17 cellular contexts compared by ENCODE assay signal in the genomic region with DNA sequence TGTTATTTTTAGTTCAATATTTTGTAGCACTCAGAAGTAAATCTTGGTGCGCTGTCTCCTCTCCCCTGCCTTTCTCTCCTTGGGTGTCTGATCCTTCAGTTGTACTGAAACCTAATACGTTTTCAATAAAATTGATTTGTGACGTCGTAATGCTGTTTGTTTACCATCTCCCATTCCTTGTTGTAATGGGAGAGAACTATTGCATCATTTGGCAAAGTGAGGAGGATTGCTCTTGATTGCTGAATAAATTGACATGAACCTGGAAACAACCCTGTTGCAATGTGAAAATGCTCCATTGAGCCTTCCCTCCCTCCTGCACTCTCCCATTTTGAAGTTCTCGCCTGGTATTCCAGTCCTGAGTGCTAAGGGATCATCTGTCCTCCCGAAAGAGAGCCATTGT. TPM values are rescaled to one million over a fixed set of nuclear protein-coding genes. Genes with fewer than 3 reads are reported as not detected.
A peak's percentile ranks its signal among the peaks of the same experiment; 100 is the strongest.
DNase-seq lines count a peak whose midpoint lies in the region; ATAC-seq, FAIRE-seq and TF ChIP-seq lines count a peak whose summit lies in the region.
"Had no signal": no experiment of that assay in that cellular context is flagged by ENCODE, and none has a peak within 500 bp of the region (broad histone marks: within the 10 kb centered on the region; RNA-seq: fewer than 3 reads in every experiment).

No MANE protein-coding gene starts in this region.

- peaks cover 0 to 5% of the 10 kb centered on the region in 2 donors for H3K27me3 ChIP-seq in right lobe of liver

- no peaks in the 10 kb centered on the region for H3K36me3 ChIP-seq in right lobe of liver

- H3K9me3 ChIP-seq in A549 (0 out of 3 replicates have a peak, but pooled peaks cover 2% of the 10 kb centered on the region), right lobe of liver (no peaks in the 10 kb centered on the region)

- CTCF ChIA-PET in A549 (lab: Yijun Ruan, JAX), result interaction anchor here (1.7 kb wide), 1 partner anchor 11 kb away, joined by 5 read pairs; no protein-coding TSS in a partner anchor

- ATAC-seq in A549, result no peak
- peak in 3 of 4 donors; percentile 34 to 79 (median 58) for ATAC-seq in right lobe of liver
- ATAC-seq in HG03565 (IDR thresholded peaks at IDR 0.05; ENCODE audit: unreplicated experiment), result no peak
- no peak for ATAC-seq in HG03460 (IDR thresholded peaks at IDR 0.05; ENCODE audit: unreplicated experiment)

- POLR2A ChIA-PET in A549 (lab: Yijun Ruan, JAX), result no interaction called here

- H3K27ac ChIP-seq in A549, result no peak overlapping the region
- H3K27ac ChIP-seq in right lobe of liver, result no peak overlapping the region
- H3K27ac ChIP-seq: C4-2B had no signal

- H3K4me1 ChIP-seq in A549 (no peaks in the 10 kb centered on the region), right lobe of liver (peaks cover 0 to 4% (median 0%) of the 10 kb centered on the region in 4 donors)

- FAIRE-seq in A549 (lab: Jason Lieb, UNC), result peak; percentile 70
- FAIRE-seq: A204.1 had no signal

- TF ChIP-seq POLR2A in A549 (IDR thresholded peaks at IDR 0.05; ENCODE audit: low read length), result no peak
- no peak for TF ChIP-seq POLR2A in right lobe of liver (IDR thresholded peaks at IDR 0.05)

- DNase-seq in A549 (ENCODE audit: low read depth in 1 of 2, low spot score in 1 of 2) (no peak), SHP77 treated with DMSO at 0.1 percent for 48 hours (lab: John Stamatoyannopoulos, UW) (peak; percentile 29), fibroblast of peridontal ligament (ENCODE audit: extremely low read depth) (peak; percentile 33), right lobe of liver (no peak)
- DNase-seq in activated CD8-positive, alpha-beta memory T cell treated with anti-CD3 and anti-CD28 coated beads for 24 hours, result no peak
- DNase-seq: DMS 273 treated with DMSO at 0.1 percent for 48 hours, HCEC 1CT, KBM-7, MV-4-11, NCI-H1436, NCI-H2029 treated with DMSO at 0.1 percent for 48 hours, NCI-H524 had no signal

- TF ChIP-seq RAD21 in A549 (conservative IDR thresholded peaks at IDR 0.05 in 1 of 2, IDR thresholded peaks at IDR 0.05 in 1 of 2), result no peak

- intact Hi-C loops in right lobe of liver (cut with DNase I), result no loop called here

- no peak for TF ChIP-seq CTCF in A549 (IDR thresholded peaks at IDR 0.05)
- no peak for TF ChIP-seq CTCF in right lobe of liver (IDR thresholded peaks at IDR 0.05)

- 26% methylated on average over 6 of the region's 6 CpGs for WGBS in A549 (ENCODE audit: missing lambda C conversion rate)
- 27% methylated on average over 6 of the region's 6 CpGs for WGBS in right lobe of liver (ENCODE audit: insufficient coverage, low coverage, low lambda C conversion rate, missing lambda C conversion rate)

- no peak for TF ChIP-seq EP300 in A549 (IDR thresholded peaks at IDR 0.05)

- no peak overlapping the region for H3K4me3 ChIP-seq in A549
- no peak overlapping the region for H3K4me3 ChIP-seq in right lobe of liver

- H3K4me2 ChIP-seq in A549, result no peak overlapping the region

TF ChIP-seq in A549, 52 proteins besides CTCF, POLR2A, EP300 and RAD21:
- TF ChIP-seq KDM5A (IDR thresholded peaks at IDR 0.05) (no peak), ESRRA (IDR thresholded peaks at IDR 0.05; ENCODE audit: borderline replicate concordance, low read length) (no peak), HDAC2 (IDR thresholded peaks at IDR 0.05) (no peak), RCOR1 (IDR thresholded peaks at IDR 0.05; ENCODE audit: low read depth, low read length) (no peak), EHMT2 (IDR thresholded peaks at IDR 0.05; ENCODE audit: low read depth) (no peak), NFE2L2 (conservative IDR thresholded peaks at IDR 0.05; ENCODE audit: low read length) (no peak), JUN (IDR thresholded peaks at IDR 0.05) (no peak), RNF2 (IDR thresholded peaks at IDR 0.05; ENCODE audit: borderline replicate concordance, low read depth) (no peak), ZC3H11A (IDR thresholded peaks at IDR 0.05) (no peak), MAFK (IDR thresholded peaks at IDR 0.05; ENCODE audit: partially characterized antibody) (no peak), GATA3 (IDR thresholded peaks at IDR 0.05; ENCODE audit: borderline replicate concordance) (no peak), JUNB (IDR thresholded peaks at IDR 0.05) (no peak), HEYL (CRISPR knock-in tag; IDR thresholded peaks at IDR 0.05) (no peak), CBX8 (IDR thresholded peaks at IDR 0.05) (no peak), MYC (IDR thresholded peaks at IDR 0.05; ENCODE audit: borderline replicate concordance, low read length) (no peak), CBX2 (IDR thresholded peaks at IDR 0.05; ENCODE audit: borderline replicate concordance, low read depth) (no peak), TFCP2L1 (CRISPR knock-in tag; IDR thresholded peaks at IDR 0.05) (no peak)
- TF ChIP-seq, protein P1, sequence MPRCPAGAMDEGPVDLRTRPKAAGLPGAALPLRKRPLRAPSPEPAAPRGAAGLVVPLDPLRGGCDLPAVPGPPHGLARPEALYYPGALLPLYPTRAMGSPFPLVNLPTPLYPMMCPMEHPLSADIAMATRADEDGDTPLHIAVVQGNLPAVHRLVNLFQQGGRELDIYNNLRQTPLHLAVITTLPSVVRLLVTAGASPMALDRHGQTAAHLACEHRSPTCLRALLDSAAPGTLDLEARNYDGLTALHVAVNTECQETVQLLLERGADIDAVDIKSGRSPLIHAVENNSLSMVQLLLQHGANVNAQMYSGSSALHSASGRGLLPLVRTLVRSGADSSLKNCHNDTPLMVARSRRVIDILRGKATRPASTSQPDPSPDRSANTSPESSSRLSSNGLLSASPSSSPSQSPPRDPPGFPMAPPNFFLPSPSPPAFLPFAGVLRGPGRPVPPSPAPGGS (IDR thresholded peaks at IDR 0.05), result no peak
- TF ChIP-seq, protein P2, sequence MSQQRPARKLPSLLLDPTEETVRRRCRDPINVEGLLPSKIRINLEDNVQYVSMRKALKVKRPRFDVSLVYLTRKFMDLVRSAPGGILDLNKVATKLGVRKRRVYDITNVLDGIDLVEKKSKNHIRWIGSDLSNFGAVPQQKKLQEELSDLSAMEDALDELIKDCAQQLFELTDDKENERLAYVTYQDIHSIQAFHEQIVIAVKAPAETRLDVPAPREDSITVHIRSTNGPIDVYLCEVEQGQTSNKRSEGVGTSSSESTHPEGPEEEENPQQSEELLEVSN (IDR thresholded peaks at IDR 0.05; ENCODE audit: borderline replicate concordance, low read depth), result no peak
- TF ChIP-seq, protein P3, sequence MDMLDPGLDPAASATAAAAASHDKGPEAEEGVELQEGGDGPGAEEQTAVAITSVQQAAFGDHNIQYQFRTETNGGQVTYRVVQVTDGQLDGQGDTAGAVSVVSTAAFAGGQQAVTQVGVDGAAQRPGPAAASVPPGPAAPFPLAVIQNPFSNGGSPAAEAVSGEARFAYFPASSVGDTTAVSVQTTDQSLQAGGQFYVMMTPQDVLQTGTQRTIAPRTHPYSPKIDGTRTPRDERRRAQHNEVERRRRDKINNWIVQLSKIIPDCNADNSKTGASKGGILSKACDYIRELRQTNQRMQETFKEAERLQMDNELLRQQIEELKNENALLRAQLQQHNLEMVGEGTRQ (IDR thresholded peaks at IDR 0.05), result no peak

RNA-seq across cellular contexts. Expression of a gene that starts 43.3 kb away (rescaled TPM):
- polyA plus RNA-seq in A549 (2011; rRNA removed) (0.92 and 1.7 TPM in 2 replicates), A549 (2017; fragmentation: RNase III; extraction: RNeasy Plus Mini Kit Qiagen cat#74134 plus additional on column Dnase treatment) (2.0 to 2.1 TPM (median 2.0 TPM) in 3 replicates)
- polyA plus RNA-seq in A549 (2012; cell fraction: cytosol; rRNA removed), result 0.77 and 1.1 TPM in 2 replicates
- polyA plus RNA-seq in A549 (2012; cell fraction: nucleus; rRNA removed), result 1.6 and 1.9 TPM in 2 replicates
- 2.6 and 2.9 TPM in 2 replicates for polyA minus RNA-seq in A549 (2011; rRNA and poly(A)+ RNA removed)
- total RNA-seq in right lobe of liver, result 1 to 10 TPM; 1.2 to 1.6 (median 1.3) TPM
- total RNA-seq: OCI-LY7 had no signal

Comparison
In these comparisons a context has a peak if more than half of its experiments do, and no peak if none do; other contexts are left out.
1. ATAC-seq: peak in right lobe of liver (3 of 4); none in A549 (0 of 2), HG03565 (single experiment) and HG03460 (single experiment).
2. DNase-seq: peak in SHP77 treated with DMSO at 0.1 percent for 48 hours (single experiment) and fibroblast of peridontal ligament (single experiment); none in A549 (0 of 2), right lobe of liver (0 of 3) and activated CD8-positive, alpha-beta memory T cell treated with anti-CD3 and anti-CD28 coated beads for 24 hours (single experiment).